ENCODE assay signal across 1 cellular context in genomic region chr7:1741751-1742554, GRCh38.
TF ChIP-seq lines count a peak whose summit lies in the region.

No MANE protein-coding gene starts in this region.

TF ChIP-seq in HepG2, 621 proteins besides CTCF, POLR2A, EP300 and RAD21 (continued from another document and continues in another):
- 0 out of 2 replicates have a peak, but pooled peaks have one; percentile 11 for TF ChIP-seq SNAPC4 (CRISPR knock-in tag; IDR thresholded peaks at IDR 0.05)
- TF ChIP-seq U2AF1 (optimal IDR thresholded peaks at IDR 0.05; ENCODE audit: low read depth, low read length) = no peak
- TF ChIP-seq PBX2 (CRISPR knock-in tag; IDR thresholded peaks at IDR 0.05) = no peak
- TF ChIP-seq FOXC1 (CRISPR knock-in tag; IDR thresholded peaks at IDR 0.05; ENCODE audit: borderline replicate concordance) = no peak
- TF ChIP-seq ZBTB44 (CRISPR knock-in tag; IDR thresholded peaks at IDR 0.05) = no peak
- TF ChIP-seq AKNA (CRISPR knock-in tag; IDR thresholded peaks at IDR 0.05; ENCODE audit: borderline replicate concordance) = no peak
- TF ChIP-seq SALL2 (CRISPR knock-in tag; IDR thresholded peaks at IDR 0.05) = no peak
- no peak for TF ChIP-seq ZSCAN9 (CRISPR knock-in tag; IDR thresholded peaks at IDR 0.05; ENCODE audit: borderline replicate concordance)
- TF ChIP-seq ZNF609 (CRISPR knock-in tag; IDR thresholded peaks at IDR 0.05; ENCODE audit: borderline replicate concordance) = peak; percentile 64
- no peak for TF ChIP-seq PTBP1 (IDR thresholded peaks at IDR 0.05; ENCODE audit: low read depth, low read length, poor library complexity, severe bottlenecking)
- TF ChIP-seq DNMT3B (CRISPR knock-in tag; conservative IDR thresholded peaks at IDR 0.05) = no peak
- 0 out of 2 replicates have a peak, but pooled peaks have one; percentile 27 for TF ChIP-seq ATF2 (CRISPR knock-in tag; IDR thresholded peaks at IDR 0.05)
- TF ChIP-seq ZNF333 (CRISPR knock-in tag; IDR thresholded peaks at IDR 0.05; ENCODE audit: borderline replicate concordance) = peak; percentile 32; the same call in 1 of the 2 replicates
- no peak for TF ChIP-seq KDM1A (CRISPR knock-in tag; IDR thresholded peaks at IDR 0.05)
- TF ChIP-seq ZNF883 (CRISPR knock-in tag; IDR thresholded peaks at IDR 0.05; ENCODE audit: not compliant biosample characterization) = no peak
- TF ChIP-seq ZSCAN12 (CRISPR knock-in tag; IDR thresholded peaks at IDR 0.05) = 0 out of 2 replicates have a peak, but pooled peaks have one; percentile 57
- peak; percentile 48; the same call in 1 of the 2 replicates for TF ChIP-seq RNF2 (conservative IDR thresholded peaks at IDR 0.05; ENCODE audit: low read depth)
- TF ChIP-seq HDAC1 (CRISPR knock-in tag; IDR thresholded peaks at IDR 0.05) = peak; percentile 29; the same call in 1 of the 2 replicates
- TF ChIP-seq BCL6 (CRISPR knock-in tag; IDR thresholded peaks at IDR 0.05) = no peak
- TF ChIP-seq ZNF367 (CRISPR knock-in tag; IDR thresholded peaks at IDR 0.05; ENCODE audit: borderline replicate concordance) = no peak
- no peak for TF ChIP-seq SIX4 (CRISPR knock-in tag; IDR thresholded peaks at IDR 0.05)
- TF ChIP-seq ZNF83 (CRISPR knock-in tag; IDR thresholded peaks at IDR 0.05; ENCODE audit: borderline replicate concordance) = no peak
- peak; percentile 15; the same call in 1 of the 2 replicates for TF ChIP-seq ZNF362 (CRISPR knock-in tag; IDR thresholded peaks at IDR 0.05; ENCODE audit: borderline replicate concordance)
- no peak for TF ChIP-seq HMG20A (CRISPR knock-in tag; IDR thresholded peaks at IDR 0.05; ENCODE audit: borderline replicate concordance)
- TF ChIP-seq PHF20 (CRISPR knock-in tag; IDR thresholded peaks at IDR 0.05) = no peak
- peak; percentile 20; the same call in 1 of the 2 replicates for TF ChIP-seq RXRA (CRISPR knock-in tag; IDR thresholded peaks at IDR 0.05)
- TF ChIP-seq ZNF7 (CRISPR knock-in tag; IDR thresholded peaks at IDR 0.05) = no peak
- TF ChIP-seq HNRNPK (IDR thresholded peaks at IDR 0.05; ENCODE audit: low read depth, low read length, poor library complexity, severe bottlenecking) = no peak
- TF ChIP-seq REL (CRISPR knock-in tag; conservative IDR thresholded peaks at IDR 0.05) = no peak
- TF ChIP-seq ELF1 (CRISPR knock-in tag; IDR thresholded peaks at IDR 0.05) = no peak
- TF ChIP-seq MTA1 (CRISPR knock-in tag; IDR thresholded peaks at IDR 0.05; ENCODE audit: borderline replicate concordance) = peak; percentile 35; the same call in 1 of the 2 replicates
- TF ChIP-seq PBX3 (CRISPR knock-in tag; IDR thresholded peaks at IDR 0.05; ENCODE audit: borderline replicate concordance) = no peak
- TF ChIP-seq ZBTB8A (CRISPR knock-in tag; IDR thresholded peaks at IDR 0.05; ENCODE audit: borderline replicate concordance, low read depth) = no peak
- TF ChIP-seq HES4 (CRISPR knock-in tag; IDR thresholded peaks at IDR 0.05; ENCODE audit: borderline replicate concordance) = no peak
- no peak for TF ChIP-seq ZNF34 (CRISPR knock-in tag; IDR thresholded peaks at IDR 0.05; ENCODE audit: borderline replicate concordance)
- TF ChIP-seq ZNF605 (CRISPR knock-in tag; IDR thresholded peaks at IDR 0.05) = no peak
- 0 out of 2 replicates have a peak, but pooled peaks have one; percentile 26 for TF ChIP-seq NFYC (CRISPR knock-in tag; IDR thresholded peaks at IDR 0.05)
- no peak for TF ChIP-seq ISL2 (CRISPR knock-in tag; IDR thresholded peaks at IDR 0.05)
- no peak for TF ChIP-seq ZSCAN31 (CRISPR knock-in tag; IDR thresholded peaks at IDR 0.05; ENCODE audit: low read depth)
- no peak for TF ChIP-seq MTF1 (CRISPR knock-in tag; IDR thresholded peaks at IDR 0.05)
- TF ChIP-seq NFE2L1 (CRISPR knock-in tag; IDR thresholded peaks at IDR 0.05; ENCODE audit: borderline replicate concordance) = no peak
